In the genomic region with DNA sequence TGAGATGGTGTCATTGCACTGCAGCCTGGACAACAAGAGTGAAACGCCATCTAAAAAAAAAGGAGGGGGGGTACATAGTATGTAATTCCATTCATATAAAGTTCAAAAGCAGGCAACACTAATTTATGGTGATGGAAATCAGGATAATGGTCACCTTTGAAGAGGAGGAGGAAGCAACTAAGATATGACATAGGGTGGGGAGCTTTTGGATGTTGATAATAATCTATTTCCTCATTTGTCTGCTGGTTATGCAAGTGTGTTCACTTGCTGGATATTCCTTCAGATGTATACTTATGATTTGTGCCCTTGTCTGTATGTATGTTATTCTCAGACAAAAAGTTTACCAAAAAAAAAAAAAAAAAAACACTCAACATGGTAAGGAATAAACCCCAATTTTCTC, we compare ENCODE assay signal across 22 cellular contexts.
"Had no signal": no experiment of that assay in that cellular context is flagged by ENCODE, and none has a peak within 500 bp of the region (broad histone marks: within the 10 kb centered on the region; RNA-seq: fewer than 3 reads in every experiment).

No MANE protein-coding gene starts in this region.

- H3K4me1 Mint-ChIP-seq: IgD-negative memory B cell, T-cell had no signal

- H3K36me3 Mint-ChIP-seq: IgD-negative memory B cell, T-cell had no signal

- H3K27ac Mint-ChIP-seq: T-cell; T-helper 1 cell treated with Interleukin-12 subunit alpha and Interleukin-12 subunit beta and Interleukin-4 antibody, amounts not matched to agents 30 μg/mL and 1 μg/mL, for 36 hours had no signal

- H3K9me3 Mint-ChIP-seq: IgD-negative memory B cell; T-cell; T-helper 1 cell treated with Interleukin-12 subunit alpha and Interleukin-12 subunit beta and Interleukin-4 antibody, amounts not matched to agents 30 μg/mL and 1 μg/mL, for 36 hours had no signal

- H3K4me3 Mint-ChIP-seq: IgD-negative memory B cell; T-cell; T-helper 1 cell treated with Interleukin-12 subunit alpha and Interleukin-12 subunit beta and Interleukin-4 antibody, amounts not matched to agents 30 μg/mL and 1 μg/mL, for 36 hours had no signal

- DNase-seq: KBM-7, MV-4-11, NCI-H1092, NCI-H1105 treated with DMSO at 0.1 percent for 48 hours, NCI-H1417 treated with DMSO at 0.1 percent for 48 hours, NCI-H187, NCI-H2029, NCI-H2081 treated with DMSO at 0.1 percent for 48 hours, NCI-H2171, NCI-H226, NCI-H446, NCI-H510A, NCI-H524 treated with DMSO at 0.1 percent for 48 hours, NCI-H69, NCI-H774, Right ventricle myocardium superior, RPMI8226, SJCRH30, SW 1271, T-cell had no signal

- H3K27me3 Mint-ChIP-seq: T-cell had no signal
